ENCODE assay signal across 8 cellular contexts in the genomic region with DNA sequence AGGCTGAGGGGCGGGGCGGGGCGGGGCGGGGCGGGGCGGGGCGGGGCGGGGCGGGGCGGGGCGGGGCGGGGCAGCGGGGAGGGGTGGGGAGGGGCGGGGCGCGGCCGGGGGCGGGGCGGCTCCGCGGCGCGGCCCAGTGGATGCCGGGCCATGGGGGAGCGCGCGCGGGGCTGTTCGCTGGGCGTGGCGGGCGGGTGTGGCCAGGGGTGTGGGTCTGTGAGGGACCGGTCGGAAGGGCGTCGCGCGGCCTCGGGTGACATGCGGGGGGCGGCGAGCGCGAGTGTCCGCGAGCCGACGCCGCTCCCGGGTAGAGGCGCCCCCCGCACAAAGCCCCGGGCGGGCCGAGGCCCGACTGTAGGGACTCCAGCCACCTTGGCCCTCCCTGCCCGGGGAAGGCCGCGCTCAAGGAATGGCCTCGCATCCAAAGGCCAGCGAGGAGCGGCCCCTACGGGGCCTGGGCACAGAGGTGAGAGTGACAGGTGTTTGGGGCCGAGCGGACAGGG. TPM values are rescaled to one million over a fixed set of nuclear protein-coding genes. Genes with fewer than 3 reads are reported as not detected.
DNase-seq lines count a peak whose midpoint lies in the region; ATAC-seq and TF ChIP-seq lines count a peak whose summit lies in the region.

A gene (plus strand): TSS at position 188 of the 503 bp plus-strand sequence. CDS start 71 bp downstream, at position 259.

- no peak for TF ChIP-seq CTCF in heart left ventricle (IDR thresholded peaks at IDR 0.05)

- peaks cover 34% of the 10 kb centered on the region for H3K36me3 Mint-ChIP-seq in activated naive CD4-positive, alpha-beta T cell treated with anti-CD3 and anti-CD28 coated beads, Interleukin-2, amount 10 ng/mL, durations not matched to agents 7 days and 5 days

- H3K27ac Mint-ChIP-seq in activated naive CD4-positive, alpha-beta T cell treated with anti-CD3 and anti-CD28 coated beads, Interleukin-2, amount 10 ng/mL, durations not matched to agents 7 days and 5 days = peak within 1 kb of the TSS; percentile 97

- 0 to 2% (median 1%) methylated on average over 13 to 53 of the region's 65 CpGs for WGBS in heart left ventricle, 4 donors

- peaks cover 0 to 73% (median 27%) of the 10 kb centered on the region in 12 donors for H3K9me3 ChIP-seq in heart left ventricle

- H3K9me3 Mint-ChIP-seq in activated naive CD4-positive, alpha-beta T cell treated with anti-CD3 and anti-CD28 coated beads, Interleukin-2, amount 10 ng/mL, durations not matched to agents 7 days and 5 days = peaks cover 67% of the 10 kb centered on the region

- peak within 1 kb of the TSS; percentile 83 for H3K4me3 Mint-ChIP-seq in activated naive CD4-positive, alpha-beta T cell treated with anti-CD3 and anti-CD28 coated beads, Interleukin-2, amount 10 ng/mL, durations not matched to agents 7 days and 5 days

- peak; percentile 83 for DNase-seq in COR-L47 (lab: John Stamatoyannopoulos, UW)
- peak; percentile 81 for DNase-seq in NCI-H2171 (lab: John Stamatoyannopoulos, UW)
- peak; percentile 77 for DNase-seq in activated naive CD4-positive, alpha-beta T cell treated with anti-CD3 and anti-CD28 coated beads, Interleukin-2, amount 10 ng/mL, durations not matched to agents 7 days and 5 days
- DNase-seq in heart left ventricle = peak; percentile 83 to 92 (median 89)
- no peak for DNase-seq in NK-92 treated with Interleukin-12 subunit alpha and Interleukin-12 subunit beta, amount 100 ng/mL, for 24 hours (lab: John Stamatoyannopoulos, UW)
- no peak for DNase-seq in KBM-7

- ATAC-seq in GM21825 (IDR thresholded peaks at IDR 0.05; ENCODE audit: unreplicated experiment) (peak; percentile 47), heart left ventricle (peak; percentile 62 to 91 (median 80))

- H3K27ac ChIP-seq in heart left ventricle (peak within 1 kb of the TSS; percentile 88 to 98 (median 96)), rectal smooth muscle tissue (ENCODE audit: low read depth, low read length) (peak within 1 kb of the TSS; percentile 85)

- H3K9ac ChIP-seq in rectal smooth muscle tissue (ENCODE audit: low read length) = peak within 1 kb of the TSS; percentile 16

- in situ Hi-C loops in KBM-7 (cut with MboI; ENCODE audit: low pct_unique_long_range_greater_than_20kb, low sequenced_read_pairs) = no loop called here

- H3K4me3 ChIP-seq in heart left ventricle = peak within 1 kb of the TSS; percentile 52 to 94 (median 82)
- peak within 1 kb of the TSS; percentile 81 for H3K4me3 ChIP-seq in rectal smooth muscle tissue (ENCODE audit: low read length)

- peaks cover 0 to 44% (median 14%) of the 10 kb centered on the region in 9 donors for H3K36me3 ChIP-seq in heart left ventricle
- H3K36me3 ChIP-seq in rectal smooth muscle tissue (ENCODE audit: control insufficient read depth, insufficient read depth, low read length) = peaks cover 10% of the 10 kb centered on the region

- CTCF ChIA-PET in activated naive CD4-positive, alpha-beta T cell treated with anti-CD3 and anti-CD28 coated beads, Interleukin-2, amount 10 ng/mL, durations not matched to agents 7 days and 5 days (lab: Charles Lee) = no interaction called here

- H3K4me1 ChIP-seq in heart left ventricle (peaks cover 0 to 20% (median 10%) of the 10 kb centered on the region in 12 donors), rectal smooth muscle tissue (ENCODE audit: control insufficient read depth, insufficient read depth, low read length) (peaks cover 8% of the 10 kb centered on the region)

- H3K27me3 ChIP-seq in heart left ventricle (no peaks in the 10 kb centered on the region), rectal smooth muscle tissue (ENCODE audit: control insufficient read depth, insufficient read depth, low read length) (no peaks in the 10 kb centered on the region)

- TF ChIP-seq POLR2A in heart left ventricle (IDR thresholded peaks at IDR 0.05) = peak in 1 of 2 donors; percentile 22

- intact Hi-C loops in heart left ventricle (cut with DNase I) = loop anchor here in 6 of 10 donors (1.0 to 10.0 kb wide), 9 partner anchors 28 to 146 kb away; a partner anchor contains a TSS

- peaks cover 19% of the 10 kb centered on the region for H3K4me1 Mint-ChIP-seq in activated naive CD4-positive, alpha-beta T cell treated with anti-CD3 and anti-CD28 coated beads, Interleukin-2, amount 10 ng/mL, durations not matched to agents 7 days and 5 days

- H3K27me3 Mint-ChIP-seq in activated naive CD4-positive, alpha-beta T cell treated with anti-CD3 and anti-CD28 coated beads, Interleukin-2, amount 10 ng/mL, durations not matched to agents 7 days and 5 days = no peaks in the 10 kb centered on the region

RNA-seq across cellular contexts. Expression of the gene that starts here (rescaled TPM):
- total RNA-seq in heart left ventricle = 1 to 10 TPM; 4.1 to 7.5 (median 5.4) TPM
- polyA plus RNA-seq in heart left ventricle = 1 to 10 TPM; 3.8 to 8.6 TPM

Comparison
In these comparisons a context has a peak if more than half of its experiments do, and no peak if none do; other contexts are left out.
1. DNase-seq: peak in COR-L47 (single experiment), NCI-H2171 (single experiment), activated naive CD4-positive, alpha-beta T cell treated with anti-CD3 and anti-CD28 coated beads, Interleukin-2, amount 10 ng/mL, durations not matched to agents 7 days and 5 days (single experiment) and heart left ventricle (5 of 5); none in NK-92 treated with Interleukin-12 subunit alpha and Interleukin-12 subunit beta, amount 100 ng/mL, for 24 hours (single experiment) and KBM-7 (single experiment).